ENCODE assay signal across 8 cellular contexts in the genomic region with DNA sequence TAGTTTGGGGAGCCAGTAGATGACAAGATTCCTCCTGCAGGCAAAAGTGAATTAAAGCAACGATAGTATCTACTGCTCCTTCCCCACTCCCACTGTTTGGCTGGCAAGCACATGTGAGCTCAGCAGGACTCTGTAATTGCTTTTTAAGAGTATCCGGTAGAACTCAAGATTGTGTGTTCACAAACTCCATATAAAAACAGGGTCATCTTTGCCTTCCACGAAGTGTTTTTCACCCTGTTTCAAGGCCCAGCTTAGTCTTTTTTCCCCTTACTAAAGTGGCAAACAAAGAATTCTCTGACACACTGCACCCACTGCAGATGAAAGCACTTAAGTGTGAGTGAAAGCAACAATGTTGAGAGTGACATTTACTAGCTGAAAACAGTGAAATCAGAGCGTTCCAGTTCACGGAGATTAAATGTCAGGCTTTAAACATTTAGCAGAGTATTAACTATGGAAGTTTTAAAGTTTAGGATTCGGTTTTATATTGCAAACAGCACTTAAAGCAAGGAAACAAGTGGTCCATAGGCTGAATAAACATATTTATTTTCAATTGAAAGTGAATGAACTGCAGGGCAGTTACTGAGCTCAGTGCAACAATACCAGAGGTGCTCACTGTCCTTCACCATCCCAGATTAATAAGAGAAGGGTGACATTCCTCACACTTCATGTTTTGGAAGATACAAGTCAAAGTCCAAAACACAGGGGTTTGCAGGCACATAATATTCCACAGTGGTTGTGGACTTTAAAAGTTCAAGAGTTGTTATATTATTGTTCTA.
DNase-seq lines count a peak whose midpoint lies in the region; ATAC-seq and TF ChIP-seq lines count a peak whose summit lies in the region.

No MANE protein-coding gene starts in this region.

- TF ChIP-seq CTCF in HFFc6 (IDR thresholded peaks at IDR 0.05) (no peak), foreskin keratinocyte (conservative IDR thresholded peaks at IDR 0.05) (no peak)

- no peak for ATAC-seq in foreskin keratinocyte
- no peak for ATAC-seq in HG03280 (IDR thresholded peaks at IDR 0.05; ENCODE audit: unreplicated experiment)

- H3K27me3 ChIP-seq in skeletal muscle tissue (ENCODE audit: control insufficient read depth in 3 of 3, insufficient read depth in 3 of 3, low read length in 3 of 3) (no peaks in the 10 kb centered on the region), foreskin keratinocyte (no peaks in the 10 kb centered on the region)

- H3K4me3 Mint-ChIP-seq in HFFc6 = peak overlapping the region; percentile 22; the same call in 1 of the 2 replicates

- no peaks in the 10 kb centered on the region for H3K9me3 ChIP-seq in skeletal muscle tissue (ENCODE audit: control insufficient read depth in 3 of 3, low read length in 3 of 3)

- H3K4me1 ChIP-seq in skeletal muscle tissue (ENCODE audit: control insufficient read depth in 3 of 3, insufficient read depth in 3 of 3, low read length in 3 of 3) (peaks cover 0 to 10% (median 0%) of the 10 kb centered on the region in 3 donors), foreskin keratinocyte (peaks cover 14% of the 10 kb centered on the region)

- H3K9me3 Mint-ChIP-seq in HFFc6 = no peaks in the 10 kb centered on the region

- no peak overlapping the region for H3K9ac ChIP-seq in skeletal muscle tissue (ENCODE audit: low read depth in 1 of 3, low read length in 3 of 3)

- peaks cover 34% of the 10 kb centered on the region for H3K4me1 Mint-ChIP-seq in HFFc6 (ENCODE audit: low read depth)

- peak; percentile 35 for DNase-seq in HFFc6
- DNase-seq in amniotic epithelial cell (ENCODE audit: low read depth) = peak; percentile 43
- peak; percentile 32 for DNase-seq in iPS-NIHi11 (ENCODE audit: low spot score)
- no peak for DNase-seq in foreskin keratinocyte
- DNase-seq in GM19238 (ENCODE audit: insufficient read length, low spot score) = no peak
- DNase-seq in NCI-H187 treated with DMSO at 0.1 percent for 48 hours (lab: John Stamatoyannopoulos, UW) = no peak

- H3K27me3 Mint-ChIP-seq in HFFc6 (ENCODE audit: insufficient read depth) = peaks cover 4% of the 10 kb centered on the region

- H3K27ac ChIP-seq in skeletal muscle tissue (ENCODE audit: low read depth, low read length) (peak overlapping the region; percentile 11), foreskin keratinocyte (no peak overlapping the region)

- H3K27ac Mint-ChIP-seq in HFFc6 = peak overlapping the region; percentile 78

- H3K4me3 ChIP-seq in skeletal muscle tissue (ENCODE audit: low read length in 3 of 3) = no peak overlapping the region

- H3K36me3 Mint-ChIP-seq in HFFc6 (ENCODE audit: low read depth) = no peaks in the 10 kb centered on the region

- no peaks in the 10 kb centered on the region for H3K36me3 ChIP-seq in skeletal muscle tissue (ENCODE audit: control insufficient read depth in 3 of 3, insufficient read depth in 3 of 3, low read length in 3 of 3)

Comparison
In these comparisons a context has a peak if more than half of its experiments do, and no peak if none do; other contexts are left out.
1. DNase-seq: peak in HFFc6 (single experiment), amniotic epithelial cell (single experiment) and iPS-NIHi11 (single experiment); none in foreskin keratinocyte (0 of 2), GM19238 (single experiment) and NCI-H187 treated with DMSO at 0.1 percent for 48 hours (single experiment).